ENCODE assay signal across 12 cellular contexts in genomic region chr4:83221897-83222441, GRCh38.
DNase-seq lines count a peak whose midpoint lies in the region; ATAC-seq and TF ChIP-seq lines count a peak whose summit lies in the region.
"Had no signal": no experiment of that assay in that cellular context is flagged by ENCODE, and none has a peak within 500 bp of the region (broad histone marks: within the 10 kb centered on the region; RNA-seq: fewer than 3 reads in every experiment).

No MANE protein-coding gene starts in this region.

- no peak for DNase-seq in natural killer cell treated with Interleukin-12 subunit alpha and Interleukin-12 subunit beta and Interleukin-15 and Interleukin-18, amount 100 ng/mL, for 72 hours (ENCODE audit: low spot score)
- DNase-seq in mucosa of gallbladder (ENCODE audit: low spot score) (no peak), GM10266 (ENCODE audit: extremely low spot score) (no peak), psoas muscle (no peak)
- DNase-seq: activated CD8-positive, alpha-beta memory T cell treated with anti-CD3 and anti-CD28 coated beads for 24 hours; DMS153; NCI-H69 had no signal

- H3K36me3 ChIP-seq in psoas muscle (ENCODE audit: insufficient read depth in 1 of 2, low read depth in 1 of 2), result no peaks in the 10 kb centered on the region

- H3K27me3 ChIP-seq in psoas muscle (ENCODE audit: insufficient read depth in 3 of 3, low read length in 2 of 3), result no peaks in the 10 kb centered on the region

- H3K4me3 ChIP-seq in psoas muscle, result no peak overlapping the region
- H3K4me3 ChIP-seq: GM23248, skin epidermis had no signal

- H3K27ac Mint-ChIP-seq in natural killer cell treated with Interleukin-12 subunit alpha and Interleukin-12 subunit beta and Interleukin-15 and Interleukin-18, amount 100 ng/mL, for 72 hours, result peak overlapping the region; percentile 24 to 72

- WGBS in psoas muscle, 3 donors, result 86 to 93% (median 87%) methylated on average over 6 of the region's 6 CpGs

- H3K4me1 Mint-ChIP-seq in natural killer cell treated with Interleukin-12 subunit alpha and Interleukin-12 subunit beta and Interleukin-15 and Interleukin-18, amount 100 ng/mL, for 72 hours (ENCODE audit: low read depth in 2 of 2), result peaks cover 55 to 70% of the 10 kb centered on the region in 2 donors

- H3K27me3 Mint-ChIP-seq in natural killer cell treated with Interleukin-12 subunit alpha and Interleukin-12 subunit beta and Interleukin-15 and Interleukin-18, amount 100 ng/mL, for 72 hours, result no peaks in the 10 kb centered on the region

- H3K4me3 Mint-ChIP-seq in natural killer cell treated with Interleukin-12 subunit alpha and Interleukin-12 subunit beta and Interleukin-15 and Interleukin-18, amount 100 ng/mL, for 72 hours, result no peak overlapping the region

- intact Hi-C loops in psoas muscle (cut with DNase I), result no loop called here

- H3K9me3 ChIP-seq in psoas muscle, result no peaks in the 10 kb centered on the region

- ATAC-seq in GM19043 (IDR thresholded peaks at IDR 0.05; ENCODE audit: low read depth, unreplicated experiment) (peak; percentile 39), HG02588 (IDR thresholded peaks at IDR 0.05; ENCODE audit: unreplicated experiment) (peak; percentile 47), HG03354 (IDR thresholded peaks at IDR 0.05; ENCODE audit: poor library complexity, severe bottlenecking, unreplicated experiment) (peak; percentile 56), psoas muscle (no peak)
- ATAC-seq in natural killer cell treated with Interleukin-12 subunit alpha and Interleukin-12 subunit beta and Interleukin-15 and Interleukin-18, amount 100 ng/mL, for 72 hours, result no peak

- H3K9me3 Mint-ChIP-seq in natural killer cell treated with Interleukin-12 subunit alpha and Interleukin-12 subunit beta and Interleukin-15 and Interleukin-18, amount 100 ng/mL, for 72 hours, result no peaks in the 10 kb centered on the region

- no peaks in the 10 kb centered on the region for H3K36me3 Mint-ChIP-seq in natural killer cell treated with Interleukin-12 subunit alpha and Interleukin-12 subunit beta and Interleukin-15 and Interleukin-18, amount 100 ng/mL, for 72 hours

- no peak overlapping the region for H3K27ac ChIP-seq in psoas muscle
- H3K27ac ChIP-seq: GM23248, skin epidermis had no signal

- H3K4me1 ChIP-seq in psoas muscle, result no peaks in the 10 kb centered on the region

- no peak for TF ChIP-seq CTCF in GM10266 (IDR thresholded peaks at IDR 0.05; ENCODE audit: control insufficient read depth, insufficient read depth, low read depth, missing control alignments)
- no peak for TF ChIP-seq CTCF in psoas muscle (IDR thresholded peaks at IDR 0.05)

Comparison
In these comparisons a context has a peak if more than half of its experiments do, and no peak if none do; other contexts are left out.
1. ATAC-seq: peak in GM19043 (single experiment), HG02588 (single experiment) and HG03354 (single experiment); none in natural killer cell treated with Interleukin-12 subunit alpha and Interleukin-12 subunit beta and Interleukin-15 and Interleukin-18, amount 100 ng/mL, for 72 hours (0 of 2) and psoas muscle (0 of 4).